21 cellular contexts compared by ENCODE assay signal in genomic region chr2:70566464-70566863, GRCh38. TPM values are rescaled to one million over a fixed set of nuclear protein-coding genes. Genes with fewer than 3 reads are reported as not detected.
"Had no signal": no experiment of that assay in that cellular context is flagged by ENCODE, and none has a peak within 500 bp of the region (broad histone marks: within the 10 kb centered on the region; RNA-seq: fewer than 3 reads in every experiment).

No MANE protein-coding gene starts in this region.

- ATAC-seq: Panc1, PC-3 had no signal

- H3K9ac ChIP-seq: SK-N-SH had no signal

- H3K27ac ChIP-seq: HL-60, RWPE1 had no signal

- DNase-seq: KBM-7, NCI-H1092, NCI-H1105 treated with DMSO at 0.1 percent for 48 hours, NCI-H1417 treated with DMSO at 0.1 percent for 48 hours, NCI-H146, NCI-H1694 treated with DMSO at 0.1 percent for 48 hours, NCI-H1930, NCI-H2081, NCI-H2107, NCI-H2227 treated with DMSO at 0.1 percent for 48 hours, NCI-H524, NCI-H526 treated with DMSO at 0.1 percent for 48 hours, NCI-H748 treated with DMSO at 0.1 percent for 48 hours, PC-3, SHP77, SK-N-SH had no signal

- H3K4me2 ChIP-seq: SK-N-SH had no signal

- H3K9me3 ChIP-seq: SK-N-SH had no signal

RNA-seq across cellular contexts. Expression of gene TGFA, which starts 12.8 kb away (rescaled TPM):
- total RNA-seq: LHCN-M2, OCI-LY7 had no signal
- polyA plus RNA-seq: SK-N-SH had no signal
